Comparison of ENCODE assay signal across 8 cellular contexts in genomic region chr9:121298689-121299112, GRCh38. TPM values are rescaled to one million over a fixed set of nuclear protein-coding genes. Genes with fewer than 3 reads are reported as not detected.
A peak's percentile ranks its signal among the peaks of the same experiment; 100 is the strongest.
DNase-seq lines count a peak whose midpoint lies in the region; ATAC-seq and TF ChIP-seq lines count a peak whose summit lies in the region.

No MANE protein-coding gene starts in this region.

- DNase-seq in CD4-positive, alpha-beta T cell = peak in 1 of 10 experiments; percentile 10
- peak; percentile 60 for DNase-seq in NCI-H345 (lab: John Stamatoyannopoulos, UW)
- peak; percentile 80 for DNase-seq in fibroblast of pulmonary artery (ENCODE audit: low read depth)
- DNase-seq in neural progenitor cell (ENCODE audit: low spot score) = peak; percentile 16
- no peak for DNase-seq in NCI-H1105 (lab: John Stamatoyannopoulos, UW)
- no peak for DNase-seq in cerebellar nuclear complex (lab: John Stamatoyannopoulos, UW)
- no peak for DNase-seq in central memory CD4-positive, alpha-beta T cell
- DNase-seq in stimulated activated CD4-positive, alpha-beta T cell treated with anti-CD3 and anti-CD28 coated beads, Interleukin-2, amount 100 ng/mL, for 48 hours = no peak

- no peaks in the 10 kb centered on the region for H3K9me3 ChIP-seq in CD4-positive, alpha-beta T cell (ENCODE audit: control insufficient read depth, low read length)
- H3K9me3 ChIP-seq in neural progenitor cell (ENCODE audit: low read depth) = no peaks in the 10 kb centered on the region

- H3K4me3 ChIP-seq in fibroblast of pulmonary artery (replicated peaks; ENCODE audit: low read depth, low read length) (no peak overlapping the region), neural progenitor cell (peak overlapping the region; percentile 54)

- H3K4me1 ChIP-seq in neural progenitor cell = peaks cover 22% of the 10 kb centered on the region

- no peaks in the 10 kb centered on the region for H3K36me3 ChIP-seq in neural progenitor cell

- no peaks in the 10 kb centered on the region for H3K36me3 Mint-ChIP-seq in CD4-positive, alpha-beta T cell (ENCODE audit: low read depth)
- H3K36me3 Mint-ChIP-seq in neural progenitor cell = no peaks in the 10 kb centered on the region

- H3K27ac Mint-ChIP-seq in CD4-positive, alpha-beta T cell = no peak overlapping the region
- H3K27ac Mint-ChIP-seq in neural progenitor cell = peak overlapping the region; percentile 68

- no peak overlapping the region for H2AFZ ChIP-seq in neural progenitor cell (replicated peaks)

- H3K27me3 ChIP-seq in CD4-positive, alpha-beta T cell (ENCODE audit: control insufficient read depth, insufficient read depth, low read length) = peaks cover 13% of the 10 kb centered on the region
- peaks cover 30% of the 10 kb centered on the region for H3K27me3 ChIP-seq in neural progenitor cell

- ATAC-seq in CD4-positive, alpha-beta T cell (ENCODE audit: poor library complexity) = no peak

- no peak for TF ChIP-seq CTCF in CD4-positive, alpha-beta T cell (IDR thresholded peaks at IDR 0.05)
- no peak for TF ChIP-seq CTCF in fibroblast of pulmonary artery (IDR thresholded peaks at IDR 0.05; ENCODE audit: low read length, missing control alignments)
- TF ChIP-seq CTCF in neural progenitor cell (IDR thresholded peaks at IDR 0.05) = no peak

- no peaks in the 10 kb centered on the region for H3K9me3 Mint-ChIP-seq in CD4-positive, alpha-beta T cell
- H3K9me3 Mint-ChIP-seq in neural progenitor cell = no peaks in the 10 kb centered on the region

- H4K20me1 ChIP-seq in neural progenitor cell (ENCODE audit: low read depth) = peaks cover 28% of the 10 kb centered on the region

- H3K4me3 Mint-ChIP-seq in CD4-positive, alpha-beta T cell = peak overlapping the region; percentile 80
- H3K4me3 Mint-ChIP-seq in neural progenitor cell = peak overlapping the region; percentile 75

- H3K27ac ChIP-seq in CD4-positive, alpha-beta T cell (ENCODE audit: low read depth, low read length) = no peak overlapping the region
- H3K27ac ChIP-seq in neural progenitor cell = no peak overlapping the region

- H3K4me1 Mint-ChIP-seq in CD4-positive, alpha-beta T cell (ENCODE audit: low read depth) = peaks cover 17% of the 10 kb centered on the region
- H3K4me1 Mint-ChIP-seq in neural progenitor cell = peaks cover 42% of the 10 kb centered on the region

- POLR2A ChIA-PET in CD4-positive, alpha-beta T cell (lab: Charles Lee) = no interaction called here

- peak overlapping the region; percentile 83 for H3K4me2 ChIP-seq in neural progenitor cell

- CTCF ChIA-PET in CD4-positive, alpha-beta T cell (lab: Charles Lee) = interaction anchor here (1.5 kb wide), 1 partner anchor 21 kb away, joined by 3 read pairs; no protein-coding TSS in a partner anchor

- intact Hi-C loops in CD4-positive, alpha-beta T cell (cut with DNase I, micrococcal nuclease) = no loop called here

- no peaks in the 10 kb centered on the region for H3K79me2 ChIP-seq in neural progenitor cell (ENCODE audit: low read depth)

- no peak overlapping the region for H3K9ac ChIP-seq in neural progenitor cell

- peaks cover 34% of the 10 kb centered on the region for H3F3A ChIP-seq in neural progenitor cell (ENCODE audit: low read depth)

- H3K27me3 Mint-ChIP-seq in CD4-positive, alpha-beta T cell = peaks cover 24% of the 10 kb centered on the region
- peaks cover 13% of the 10 kb centered on the region for H3K27me3 Mint-ChIP-seq in neural progenitor cell (ENCODE audit: insufficient read depth, low read depth)

RNA-seq across cellular contexts. Expression of gene GSN, which starts 30.7 kb away (rescaled TPM):
- 1 to 10 TPM; 2.6 to 2.7 TPM for total RNA-seq in CD4-positive, alpha-beta T cell
- total RNA-seq in neural progenitor cell (ENCODE audit: low replicate concordance) = 72.1 and 114 TPM in 2 replicates

Comparison
In these comparisons a context has a peak if more than half of its experiments do, and no peak if none do; other contexts are left out.
1. DNase-seq: peak in NCI-H345 (single experiment), fibroblast of pulmonary artery (single experiment) and neural progenitor cell (single experiment); none in NCI-H1105 (single experiment), cerebellar nuclear complex (0 of 2), central memory CD4-positive, alpha-beta T cell (single experiment) and stimulated activated CD4-positive, alpha-beta T cell treated with anti-CD3 and anti-CD28 coated beads, Interleukin-2, amount 100 ng/mL, for 48 hours (0 of 2).
2. RNA of gene GSN, which starts 30.7 kb away (total RNA-seq): 72.1 to 114 TPM in neural progenitor cell; 2.6 to 2.7 TPM in CD4-positive, alpha-beta T cell; every median in the first group is over 10 times any median in the second.